Comparison of ENCODE assay signal across 20 cellular contexts in genomic region chrX:22674947-22675346, GRCh38.
DNase-seq lines count a peak whose midpoint lies in the region; ATAC-seq lines count a peak whose summit lies in the region.
"Had no signal": no experiment of that assay in that cellular context is flagged by ENCODE, and none has a peak within 500 bp of the region (broad histone marks: within the 10 kb centered on the region; RNA-seq: fewer than 3 reads in every experiment).

No MANE protein-coding gene starts in this region.

- peaks cover 30% of the 10 kb centered on the region for H3K4me1 ChIP-seq in BLaER1
- H3K4me1 ChIP-seq: foreskin keratinocyte, SJCRH30, uterus had no signal

- peak overlapping the region; percentile 61 for H3K4me2 ChIP-seq in BLaER1
- H3K4me2 ChIP-seq: smooth muscle cell had no signal

- H3K4me3 ChIP-seq in BLaER1, result no peak overlapping the region; the same call in 1 of the 2 replicates
- H3K4me3 ChIP-seq: SJCRH30, smooth muscle cell, uterus had no signal

- no peak overlapping the region; the same call in 1 of the 2 replicates for H3K9ac ChIP-seq in BLaER1

- H3K9me3 ChIP-seq in BLaER1, result peaks cover 40% of the 10 kb centered on the region
- H3K9me3 ChIP-seq: SJCRH30, uterus had no signal

- ATAC-seq in GM19328 (IDR thresholded peaks at IDR 0.05; ENCODE audit: unreplicated experiment), result no peak
- ATAC-seq in GM18907 (IDR thresholded peaks at IDR 0.05; ENCODE audit: unreplicated experiment), result no peak
- ATAC-seq: foreskin keratinocyte; Panc1; stimulated activated memory B cell treated with anti-CD40 and anti-IgM and Interleukin-4, amounts not matched to agents 10 μg/mL and 1 μg/mL and 100 μg/mL, for 72 hours had no signal

- peak overlapping the region; percentile 60 for H3K27ac ChIP-seq in BLaER1
- H3K27ac ChIP-seq: foreskin keratinocyte, SJCRH30 had no signal

- no peaks in the 10 kb centered on the region for H3K27me3 ChIP-seq in BLaER1
- H3K27me3 ChIP-seq: foreskin keratinocyte, SJCRH30, uterus had no signal

- DNase-seq in ELF-1 (ENCODE audit: low read depth, low spot score) (peak; percentile 35), NCI-H69 (lab: John Stamatoyannopoulos, UW) (peak; percentile 93), kidney tubule cell (ENCODE audit: low spot score) (peak; percentile 68), SKM-1 (lab: John Stamatoyannopoulos, UW; ENCODE audit: unreplicated experiment) (no peak)
- no peak for DNase-seq in activated CD4-positive, alpha-beta T cell treated with anti-CD3 and anti-CD28 coated beads, Interleukin-2, amount 50 U/mL, for 4 hours
- DNase-seq: activated CD4-positive, alpha-beta T cell treated with anti-CD3 and anti-CD28 coated beads for 4 hours; CD4-positive, alpha-beta memory T cell; cerebellar nuclear complex; DND-41; foreskin keratinocyte; HFFc6; KBM-7; SJCRH30; uterus had no signal

- no peaks in the 10 kb centered on the region for H3K36me3 ChIP-seq in BLaER1
- H3K36me3 ChIP-seq: SJCRH30, uterus had no signal

- no peaks in the 10 kb centered on the region for H4K20me1 ChIP-seq in BLaER1

Comparison
In these comparisons a context has a peak if more than half of its experiments do, and no peak if none do; other contexts are left out.
1. DNase-seq: peak in ELF-1 (single experiment), NCI-H69 (single experiment) and kidney tubule cell (single experiment); none in SKM-1 (single experiment) and activated CD4-positive, alpha-beta T cell treated with anti-CD3 and anti-CD28 coated beads, Interleukin-2, amount 50 U/mL, for 4 hours (0 of 2).